In genomic region chr4:81215219-81215892, GRCh38 we compare ENCODE assay signal across 10 cellular contexts. TPM values are rescaled to one million over a fixed set of nuclear protein-coding genes. Genes with fewer than 3 reads are reported as not detected.
DNase-seq lines count a peak whose midpoint lies in the region; ATAC-seq, FAIRE-seq and TF ChIP-seq lines count a peak whose summit lies in the region.
"Had no signal": no experiment of that assay in that cellular context is flagged by ENCODE, and none has a peak within 500 bp of the region (broad histone marks: within the 10 kb centered on the region; RNA-seq: fewer than 3 reads in every experiment).

A gene with protein sequence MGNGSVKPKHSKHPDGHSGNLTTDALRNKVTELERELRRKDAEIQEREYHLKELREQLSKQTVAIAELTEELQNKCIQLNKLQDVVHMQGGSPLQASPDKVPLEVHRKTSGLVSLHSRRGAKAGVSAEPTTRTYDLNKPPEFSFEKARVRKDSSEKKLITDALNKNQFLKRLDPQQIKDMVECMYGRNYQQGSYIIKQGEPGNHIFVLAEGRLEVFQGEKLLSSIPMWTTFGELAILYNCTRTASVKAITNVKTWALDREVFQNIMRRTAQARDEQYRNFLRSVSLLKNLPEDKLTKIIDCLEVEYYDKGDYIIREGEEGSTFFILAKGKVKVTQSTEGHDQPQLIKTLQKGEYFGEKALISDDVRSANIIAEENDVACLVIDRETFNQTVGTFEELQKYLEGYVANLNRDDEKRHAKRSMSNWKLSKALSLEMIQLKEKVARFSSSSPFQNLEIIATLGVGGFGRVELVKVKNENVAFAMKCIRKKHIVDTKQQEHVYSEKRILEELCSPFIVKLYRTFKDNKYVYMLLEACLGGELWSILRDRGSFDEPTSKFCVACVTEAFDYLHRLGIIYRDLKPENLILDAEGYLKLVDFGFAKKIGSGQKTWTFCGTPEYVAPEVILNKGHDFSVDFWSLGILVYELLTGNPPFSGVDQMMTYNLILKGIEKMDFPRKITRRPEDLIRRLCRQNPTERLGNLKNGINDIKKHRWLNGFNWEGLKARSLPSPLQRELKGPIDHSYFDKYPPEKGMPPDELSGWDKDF (minus strand): TSS chr4:81215222. CDS start chr4:81205047, 10,175 bp downstream.

- no peaks in the 10 kb centered on the region for H3K36me3 Mint-ChIP-seq in activated naive CD4-positive, alpha-beta T cell treated with anti-CD3 and anti-CD28 coated beads for 36 hours (ENCODE audit: low read depth)
- H3K36me3 Mint-ChIP-seq: memory B cell had no signal

- no peak for FAIRE-seq in bronchial epithelial cell (lab: Jason Lieb, UNC)

- no peak for DNase-seq in activated naive CD4-positive, alpha-beta T cell treated with anti-CD3 and anti-CD28 coated beads for 36 hours
- DNase-seq in activated naive CD4-positive, alpha-beta T cell (lab: John Stamatoyannopoulos, UW) = no peak
- DNase-seq in bronchial epithelial cell (ENCODE audit: low read depth) = no peak
- DNase-seq in upper lobe of right lung = peak; percentile 71
- no peak for DNase-seq in stimulated activated CD4-positive, alpha-beta T cell treated with anti-CD3 and anti-CD28 coated beads, Interleukin-4, amount 100 ng/mL, for 24 hours
- DNase-seq: NCI-H446 treated with DMSO at 0.1 percent for 48 hours had no signal

- no peak within 1 kb of the TSS for H3K27ac Mint-ChIP-seq in activated naive CD4-positive, alpha-beta T cell treated with anti-CD3 and anti-CD28 coated beads for 36 hours
- H3K27ac Mint-ChIP-seq: memory B cell had no signal

- peaks cover 48% of the 10 kb centered on the region for H3K27me3 Mint-ChIP-seq in activated naive CD4-positive, alpha-beta T cell treated with anti-CD3 and anti-CD28 coated beads for 36 hours (ENCODE audit: low read depth)

- H3K4me1 ChIP-seq in mesodermal cell (ENCODE audit: control insufficient read depth, insufficient read depth, low read length, poor library complexity, severe bottlenecking) (peaks cover 8% of the 10 kb centered on the region), upper lobe of right lung (no peaks in the 10 kb centered on the region)

- H3K4me1 Mint-ChIP-seq in activated naive CD4-positive, alpha-beta T cell treated with anti-CD3 and anti-CD28 coated beads for 36 hours (ENCODE audit: low read depth) = peaks cover 13% of the 10 kb centered on the region

- peak; percentile 72 for ATAC-seq in upper lobe of right lung
- ATAC-seq in HG03159 (IDR thresholded peaks at IDR 0.05; ENCODE audit: unreplicated experiment) = no peak
- ATAC-seq in HG03571 (IDR thresholded peaks at IDR 0.05; ENCODE audit: unreplicated experiment) = no peak

- H3K9me3 ChIP-seq in mesodermal cell (ENCODE audit: control insufficient read depth, low read length) = no peaks in the 10 kb centered on the region
- no peaks in the 10 kb centered on the region for H3K9me3 ChIP-seq in upper lobe of right lung

- no peaks in the 10 kb centered on the region for H3K9me3 Mint-ChIP-seq in activated naive CD4-positive, alpha-beta T cell treated with anti-CD3 and anti-CD28 coated beads for 36 hours

- H3K4me3 ChIP-seq in bronchial epithelial cell (ENCODE audit: low read depth, low read length) (peak within 1 kb of the TSS; percentile 45), mesodermal cell (ENCODE audit: extremely low read depth, insufficient read depth, low read length, poor library complexity, severe bottlenecking) (peak within 1 kb of the TSS; percentile 36), upper lobe of right lung (peak within 1 kb of the TSS; percentile 48)

- TF ChIP-seq CTCF in bronchial epithelial cell (IDR thresholded peaks at IDR 0.05; ENCODE audit: insufficient read depth, low read length, severe bottlenecking) (no peak), upper lobe of right lung (IDR thresholded peaks at IDR 0.05) (no peak)

- peaks cover 19% of the 10 kb centered on the region for H3K27me3 ChIP-seq in bronchial epithelial cell (ENCODE audit: control insufficient read depth, insufficient read depth, low read length)
- H3K27me3 ChIP-seq in upper lobe of right lung = no peaks in the 10 kb centered on the region

- H3K4me3 Mint-ChIP-seq in activated naive CD4-positive, alpha-beta T cell treated with anti-CD3 and anti-CD28 coated beads for 36 hours = peak within 1 kb of the TSS; percentile 57
- H3K4me3 Mint-ChIP-seq: memory B cell had no signal

- H3K27ac ChIP-seq in mesodermal cell (ENCODE audit: low read depth, low read length, severe bottlenecking) (no peak within 1 kb of the TSS), upper lobe of right lung (peak within 1 kb of the TSS; percentile 36)

- H3K36me3 ChIP-seq in bronchial epithelial cell (ENCODE audit: control insufficient read depth, insufficient read depth, low read length) = no peaks in the 10 kb centered on the region
- no peaks in the 10 kb centered on the region for H3K36me3 ChIP-seq in mesodermal cell (ENCODE audit: control insufficient read depth, insufficient read depth, low read length)
- no peaks in the 10 kb centered on the region for H3K36me3 ChIP-seq in upper lobe of right lung

- 1 to 6% methylated on average over 4 to 12 of the region's 29 CpGs for WGBS in mesodermal cell (ENCODE audit: insufficient coverage in 2 of 2), 2 experiments

- intact Hi-C loops in activated naive CD4-positive, alpha-beta T cell treated with anti-CD3 and anti-CD28 coated beads for 36 hours (cut with micrococcal nuclease) = no loop called here
- intact Hi-C loops in upper lobe of right lung (cut with DNase I) = no loop called here

- CTCF ChIA-PET in activated naive CD4-positive, alpha-beta T cell treated with anti-CD3 and anti-CD28 coated beads for 36 hours (lab: Charles Lee) = no interaction called here

RNA-seq across cellular contexts. Expression of the gene that starts here (rescaled TPM):
- total RNA-seq in activated naive CD4-positive, alpha-beta T cell treated with anti-CD3 and anti-CD28 coated beads for 36 hours = 1 to 10 TPM in 1 of 2 experiments, under 1 TPM in 1; 0.30 to 1.2 TPM
- 5.3 and 7.0 TPM in 2 replicates for total RNA-seq in bronchial epithelial cell
- polyA plus RNA-seq in mesodermal cell (2013, experiment 1 of 2) = 0.22 TPM
- polyA plus RNA-seq in mesodermal cell (2013, experiment 2 of 2) = 0.40 TPM
- total RNA-seq in upper lobe of right lung = 8.1 TPM
